9 cellular contexts compared by ENCODE assay signal in genomic region chr6:120378582-120379220, GRCh38.
DNase-seq lines count a peak whose midpoint lies in the region; ATAC-seq, FAIRE-seq and TF ChIP-seq lines count a peak whose summit lies in the region.
"Had no signal": no experiment of that assay in that cellular context is flagged by ENCODE, and none has a peak within 500 bp of the region (broad histone marks: within the 10 kb centered on the region; RNA-seq: fewer than 3 reads in every experiment).

No MANE protein-coding gene starts in this region.

- H3K36me3 ChIP-seq in K562 (ENCODE audit: control insufficient read depth, insufficient read depth, low read length), result no peaks in the 10 kb centered on the region
- H3K36me3 ChIP-seq: thoracic aorta had no signal

- H3K9me1 ChIP-seq in K562 (ENCODE audit: control insufficient read depth, insufficient read depth, low read length), result no peaks in the 10 kb centered on the region

- intact Hi-C loops in K562 (cut with micrococcal nuclease), result no loop called here
- intact Hi-C loops in sciatic nerve (cut with DNase I), result no loop called here

- H3K4me2 ChIP-seq in K562 (ENCODE audit: insufficient read depth, low read length), result no peak overlapping the region

- no peaks in the 10 kb centered on the region for H3K27me3 Mint-ChIP-seq in progenitor cell of endocrine pancreas

- no peak overlapping the region for H3K27ac ChIP-seq in K562 (ENCODE audit: extremely low read depth, low read depth, low read length)
- H3K27ac ChIP-seq: thoracic aorta had no signal

- H3K9ac ChIP-seq in K562 (ENCODE audit: insufficient read depth in 1 of 2, low read depth in 2 of 2, low read length in 2 of 2), result no peak overlapping the region

- TF ChIP-seq POLR2A in K562 (conservative IDR thresholded peaks at IDR 0.05), result no peak

- H3K36me3 Mint-ChIP-seq in progenitor cell of endocrine pancreas (ENCODE audit: insufficient read depth), result no peaks in the 10 kb centered on the region
- H3K36me3 Mint-ChIP-seq in stimulated activated effector memory CD8-positive, alpha-beta T cell treated with anti-CD3 and anti-CD28 coated beads, Interleukin-12 subunit alpha, Interleukin-12 subunit beta, amount 100 ng/mL, for 72 hours, result no peaks in the 10 kb centered on the region

- in situ Hi-C loops in K562 (cut with MboI), result no loop called here

- no peak overlapping the region for H3K4me3 ChIP-seq in K562
- H3K4me3 ChIP-seq: thoracic aorta had no signal

- no peak overlapping the region for H3K4me3 Mint-ChIP-seq in progenitor cell of endocrine pancreas (ENCODE audit: low read depth)
- no peak overlapping the region for H3K4me3 Mint-ChIP-seq in stimulated activated effector memory CD8-positive, alpha-beta T cell treated with anti-CD3 and anti-CD28 coated beads, Interleukin-12 subunit alpha, Interleukin-12 subunit beta, amount 100 ng/mL, for 72 hours

- H3K27me3 ChIP-seq in K562 (ENCODE audit: control insufficient read depth in 2 of 2, insufficient read depth in 2 of 2, low read length in 2 of 2), result no peaks in the 10 kb centered on the region

- H3K27ac Mint-ChIP-seq in progenitor cell of endocrine pancreas, result no peak overlapping the region
- no peak overlapping the region for H3K27ac Mint-ChIP-seq in stimulated activated effector memory CD8-positive, alpha-beta T cell treated with anti-CD3 and anti-CD28 coated beads, Interleukin-12 subunit alpha, Interleukin-12 subunit beta, amount 100 ng/mL, for 72 hours

- BruUV-seq in K562 (replicated peaks; lab: Mats Ljungman, UMichigan), result no TSS peak

- peak; percentile 20 to 65; a peak in 3 of 4 replicates for TF ChIP-seq RAD21 in K562 (CRISPR knock-in tag; conservative IDR thresholded peaks at IDR 0.05 in 1 of 2, IDR thresholded peaks at IDR 0.05 in 1 of 2)

- no peaks in the 10 kb centered on the region for H3K4me1 ChIP-seq in K562 (replicated peaks in 1 of 2; ENCODE audit: control insufficient read depth in 2 of 2, insufficient read depth in 2 of 2, low read length in 2 of 2)

- H3K9me3 ChIP-seq in K562 (replicated peaks; ENCODE audit: control insufficient read depth, insufficient read depth, low read depth, low read length), result no peaks in the 10 kb centered on the region; the same call in 1 of the 2 replicates
- H3K9me3 ChIP-seq: thoracic aorta had no signal

- TF ChIP-seq EP300 in K562 (IDR thresholded peaks at IDR 0.05; ENCODE audit: low read length), result no peak

- peak; percentile 90 for ATAC-seq in GM18519 (IDR thresholded peaks at IDR 0.05; ENCODE audit: low FRiP score, unreplicated experiment)
- ATAC-seq in HG02885 (IDR thresholded peaks at IDR 0.05; ENCODE audit: poor library complexity, unreplicated experiment), result peak; percentile 91
- no peak for ATAC-seq in K562
- ATAC-seq in stimulated activated effector memory CD8-positive, alpha-beta T cell treated with anti-CD3 and anti-CD28 coated beads, Interleukin-12 subunit alpha, Interleukin-12 subunit beta, amount 100 ng/mL, for 72 hours, result no peak
- ATAC-seq in sciatic nerve, result no peak

- H2AFZ ChIP-seq in K562 (ENCODE audit: low read depth, low read length), result no peak overlapping the region

- POLR2A ChIA-PET in K562 (lab: Yijun Ruan, JAX), result no interaction called here

- H3K9me3 Mint-ChIP-seq in progenitor cell of endocrine pancreas (ENCODE audit: low read depth), result no peaks in the 10 kb centered on the region
- H3K9me3 Mint-ChIP-seq in stimulated activated effector memory CD8-positive, alpha-beta T cell treated with anti-CD3 and anti-CD28 coated beads, Interleukin-12 subunit alpha, Interleukin-12 subunit beta, amount 100 ng/mL, for 72 hours, result peaks cover 2% of the 10 kb centered on the region

- 0% methylated on average over 3 of the region's 3 CpGs for WGBS in K562 (ENCODE audit: insufficient coverage, low coverage, missing lambda C conversion rate)

- no peaks in the 10 kb centered on the region for H3K79me2 ChIP-seq in K562 (ENCODE audit: control insufficient read depth, insufficient read depth, low read length)

- H4K20me1 ChIP-seq in K562 (replicated peaks; ENCODE audit: control insufficient read depth, insufficient read depth, low read length), result no peaks in the 10 kb centered on the region

- CTCF ChIA-PET in K562 (lab: Yijun Ruan, JAX; ENCODE audit: low intra/inter-chr PET ratio), result no interaction called here

- DNase-seq in NCI-H1694 (lab: John Stamatoyannopoulos, UW) (peak; percentile 0), K562 (ENCODE audit: extremely low read depth in 1 of 4, low spot score in 3 of 4) (peak; percentile 9 to 19 (median 14)), progenitor cell of endocrine pancreas (ENCODE audit: low spot score, unreplicated experiment) (no peak), sciatic nerve (ENCODE audit: low spot score) (no peak)
- DNase-seq in stimulated activated effector memory CD8-positive, alpha-beta T cell treated with anti-CD3 and anti-CD28 coated beads, Interleukin-12 subunit alpha, Interleukin-12 subunit beta, amount 100 ng/mL, for 72 hours (ENCODE audit: low spot score in 2 of 2), result no peak

- no peaks in the 10 kb centered on the region for H3K4me1 Mint-ChIP-seq in progenitor cell of endocrine pancreas (ENCODE audit: low read depth)
- H3K4me1 Mint-ChIP-seq in stimulated activated effector memory CD8-positive, alpha-beta T cell treated with anti-CD3 and anti-CD28 coated beads, Interleukin-12 subunit alpha, Interleukin-12 subunit beta, amount 100 ng/mL, for 72 hours, result no peaks in the 10 kb centered on the region

- FAIRE-seq in A204.1 (lab: Jason Lieb, UNC) (peak; percentile 44), K562 (lab: Jason Lieb, UNC) (no peak)

- peak; percentile 26 to 85 (median 82); a peak in 4 of 6 replicates for TF ChIP-seq CTCF in K562 (IDR thresholded peaks at IDR 0.05 in 2 of 3, conservative IDR thresholded peaks at IDR 0.05 in 1 of 3; ENCODE audit: insufficient read depth in 2 of 3, low read depth in 1 of 3, low read length in 3 of 3)
- peak; percentile 69 for TF ChIP-seq CTCF in progenitor cell of endocrine pancreas (IDR thresholded peaks at IDR 0.05; ENCODE audit: unreplicated experiment)

TF ChIP-seq in K562, 482 proteins besides CTCF, POLR2A, EP300 and RAD21 (continues in another document):
- no peak for TF ChIP-seq DIDO1 (tag; IDR thresholded peaks at IDR 0.05; ENCODE audit: low read depth)
- no peak for TF ChIP-seq SIN3B (IDR thresholded peaks at IDR 0.05; ENCODE audit: low read depth)
- TF ChIP-seq ZNF277 (CRISPR knock-in tag; IDR thresholded peaks at IDR 0.05; ENCODE audit: borderline replicate concordance), result no peak
- no peak for TF ChIP-seq BMI1 (IDR thresholded peaks at IDR 0.05; ENCODE audit: low read length)
- TF ChIP-seq TEAD4 (IDR thresholded peaks at IDR 0.05; ENCODE audit: low read length), result no peak
- no peak for TF ChIP-seq TEAD4 (CRISPR knock-in tag; IDR thresholded peaks at IDR 0.05; ENCODE audit: borderline replicate concordance)
- TF ChIP-seq ZNF175 (CRISPR knock-in tag; IDR thresholded peaks at IDR 0.05; ENCODE audit: low read depth), result no peak
- TF ChIP-seq PYGO2 (tag; IDR thresholded peaks at IDR 0.05), result no peak
- TF ChIP-seq PHF20 (IDR thresholded peaks at IDR 0.05; ENCODE audit: partially characterized antibody), result no peak
- TF ChIP-seq SP2 (IDR thresholded peaks at IDR 0.05; ENCODE audit: extremely low read depth, low read depth, low read length, poor library complexity, severe bottlenecking), result no peak
- no peak for TF ChIP-seq RFX5 (IDR thresholded peaks at IDR 0.05; ENCODE audit: low read depth, low read length)
- no peak for TF ChIP-seq CHD4 (IDR thresholded peaks at IDR 0.05; ENCODE audit: insufficient read depth, insufficient replicate concordance, low read depth, low read length, poor library complexity, severe bottlenecking)
- no peak for TF ChIP-seq HMG20B (CRISPR knock-in tag; IDR thresholded peaks at IDR 0.05)
- TF ChIP-seq ZNF584 (CRISPR knock-in tag; IDR thresholded peaks at IDR 0.05; ENCODE audit: low read depth), result no peak
- no peak for TF ChIP-seq NR2C1 (IDR thresholded peaks at IDR 0.05)
- TF ChIP-seq NR2C1 (tag; IDR thresholded peaks at IDR 0.05), result no peak
- no peak for TF ChIP-seq SMAD4 (CRISPR knock-in tag; conservative IDR thresholded peaks at IDR 0.05)
- no peak for TF ChIP-seq ZBTB34 (CRISPR knock-in tag; IDR thresholded peaks at IDR 0.05)
- no peak for TF ChIP-seq SOX6 (IDR thresholded peaks at IDR 0.05)
- no peak for TF ChIP-seq SMARCA5 (IDR thresholded peaks at IDR 0.05)

Comparison
In these comparisons a context has a peak if more than half of its experiments do, and no peak if none do; other contexts are left out.
1. ATAC-seq: peak in GM18519 (single experiment) and HG02885 (single experiment); none in K562 (single experiment), stimulated activated effector memory CD8-positive, alpha-beta T cell treated with anti-CD3 and anti-CD28 coated beads, Interleukin-12 subunit alpha, Interleukin-12 subunit beta, amount 100 ng/mL, for 72 hours (single experiment) and sciatic nerve (single experiment).
2. DNase-seq: peak in NCI-H1694 (single experiment) and K562 (4 of 4); none in progenitor cell of endocrine pancreas (single experiment), stimulated activated effector memory CD8-positive, alpha-beta T cell treated with anti-CD3 and anti-CD28 coated beads, Interleukin-12 subunit alpha, Interleukin-12 subunit beta, amount 100 ng/mL, for 72 hours (0 of 2) and sciatic nerve (single experiment).